21 cellular contexts compared by ENCODE assay signal in genomic region chr19:18996796-18997394, GRCh38. TPM values are rescaled to one million over a fixed set of nuclear protein-coding genes. Genes with fewer than 3 reads are reported as not detected.
A peak's percentile ranks its signal among the peaks of the same experiment; 100 is the strongest.
DNase-seq lines count a peak whose midpoint lies in the region; ATAC-seq, FAIRE-seq and TF ChIP-seq lines count a peak whose summit lies in the region.
"Had no signal": no experiment of that assay in that cellular context is flagged by ENCODE, and none has a peak within 500 bp of the region (broad histone marks: within the 10 kb centered on the region; RNA-seq: fewer than 3 reads in every experiment).

No MANE protein-coding gene starts in this region.

- H3K36me3 ChIP-seq in CD4-positive, CD25-positive, alpha-beta regulatory T cell (ENCODE audit: control insufficient read depth, insufficient read depth, low read length) = peaks cover 40% of the 10 kb centered on the region
- H3K36me3 ChIP-seq in H1 (ENCODE audit: control insufficient read depth in 2 of 4, insufficient read depth in 4 of 4, low read length in 3 of 4) (peaks cover 13 to 53% (median 30%) of the 10 kb centered on the region in 4 experiments), thyroid gland (peaks cover 32 to 41% of the 10 kb centered on the region in 2 donors)

- no peak overlapping the region for H3K4me3 Mint-ChIP-seq in CD4-positive, CD25-positive, alpha-beta regulatory T cell
- H3K4me3 Mint-ChIP-seq in HFFc6 (no peak overlapping the region), nephron progenitor cell (no peak overlapping the region)
- no peak overlapping the region for H3K4me3 Mint-ChIP-seq in activated naive CD8-positive, alpha-beta T cell treated with anti-CD3 and anti-CD28 coated beads, Interleukin-2, amount 50 U/mL, for 24 hours

- no peak overlapping the region for H2BK20ac ChIP-seq in H1 (ENCODE audit: low read length)

- ATAC-seq in CD4-positive, CD25-positive, alpha-beta regulatory T cell (ENCODE audit: low read depth in 2 of 2) = no peak
- ATAC-seq in activated naive CD8-positive, alpha-beta T cell treated with anti-CD3 and anti-CD28 coated beads, Interleukin-2, amount 50 U/mL, for 24 hours = no peak
- no peak for ATAC-seq in GM21529 (IDR thresholded peaks at IDR 0.05; ENCODE audit: unreplicated experiment)
- ATAC-seq: PC-3 had no signal

- no peak overlapping the region for H3K23ac ChIP-seq in H1 (ENCODE audit: insufficient read length)

- no peak overlapping the region for H2AFZ ChIP-seq in H1 (ENCODE audit: low read length)

- no peak for TF ChIP-seq EP300 in H1 (IDR thresholded peaks at IDR 0.05; ENCODE audit: borderline replicate concordance in 1 of 2, low read depth in 2 of 2, low read length in 2 of 2)

- no peak overlapping the region for H4K8ac ChIP-seq in H1 (ENCODE audit: extremely low read depth, insufficient read depth, low read length)

- no peak for TF ChIP-seq POLR2A in H1 (IDR thresholded peaks at IDR 0.05; ENCODE audit: control extremely low read depth in 1 of 2, low read depth in 2 of 2, low read length in 2 of 2)
- no peak for TF ChIP-seq POLR2A in thyroid gland (IDR thresholded peaks at IDR 0.05)

- no peaks in the 10 kb centered on the region for H3K9me3 ChIP-seq in CD4-positive, CD25-positive, alpha-beta regulatory T cell (ENCODE audit: control insufficient read depth in 2 of 2, low read length in 2 of 2)
- no peaks in the 10 kb centered on the region for H3K9me3 ChIP-seq in H1 (ENCODE audit: insufficient read depth in 2 of 2, low read depth in 1 of 2, low read length in 1 of 2)
- H3K9me3 ChIP-seq in thyroid gland = no peaks in the 10 kb centered on the region
- H3K9me3 ChIP-seq: Caco-2, SJCRH30 had no signal

- no peaks in the 10 kb centered on the region for H3K4me1 ChIP-seq in CD4-positive, CD25-positive, alpha-beta regulatory T cell (ENCODE audit: control insufficient read depth, insufficient read depth, low read length, poor library complexity, severe bottlenecking)
- H3K4me1 ChIP-seq in H1 (replicated peaks in 1 of 4; ENCODE audit: control insufficient read depth in 3 of 4, insufficient read depth in 4 of 4, low read length in 3 of 4) = peaks cover 0 to 7% (median 3%) of the 10 kb centered on the region in 4 experiments; a peak in 5 of 7 replicates
- H3K4me1 ChIP-seq in thyroid gland = peaks cover 0 to 4% of the 10 kb centered on the region in 2 donors
- H3K4me1 ChIP-seq: Caco-2 had no signal

- no peak overlapping the region for H2BK12ac ChIP-seq in H1 (ENCODE audit: low read depth, low read length)

- DNase-seq in CD4-positive, CD25-positive, alpha-beta regulatory T cell = no peak
- DNase-seq in HFFc6 (no peak), H1 (ENCODE audit: low read depth in 1 of 2, low spot score in 2 of 2) (no peak), nephron progenitor cell (no peak), thyroid gland (no peak)
- no peak for DNase-seq in activated T-cell treated with anti-CD3 and anti-CD28 coated beads, Interleukin-2, amount 50 U/mL, for 48 hours
- DNase-seq in activated naive CD8-positive, alpha-beta T cell treated with anti-CD3 and anti-CD28 coated beads, Interleukin-2, amount 50 U/mL, for 24 hours = no peak
- DNase-seq: Caco-2, DMS153, GDM1, KG1, MV-4-11, NCI-H1417, NCI-H187, NCI-H2107, NCI-H2227 treated with DMSO at 0.1 percent for 48 hours, NCI-H524, PC-3, SJCRH30 had no signal

- no peak overlapping the region for H3K4ac ChIP-seq in H1 (replicated peaks; ENCODE audit: insufficient read length, low read depth, low read length)

- POLR2A ChIA-PET in H1 (lab: Charles Lee; ENCODE audit: partially characterized antibody) = interaction anchor here (0.7 to 4.4 kb wide), 2 partner anchors 11 to 62 kb away, joined by 3 to 26 read pairs; no protein-coding TSS in a partner anchor

- WGBS in H1 (ENCODE audit: extremely low coverage in 1 of 2, insufficient coverage in 1 of 2, insufficient read length in 1 of 2, insufficient replicate concordance in 2 of 2, low coverage in 1 of 2, low lambda C conversion rate in 2 of 2, missing lambda C conversion rate in 1 of 2), 2 experiments = 82% methylated on average over 6 of the region's 6 CpGs; no CpG with 5 or more reads in 1 of the 2 experiments
- 76 to 87% methylated on average over 6 of the region's 6 CpGs for WGBS in thyroid gland, 2 donors

- H3K18ac ChIP-seq in H1 (ENCODE audit: extremely low read depth, low read length) = no peak overlapping the region

- H3K79me1 ChIP-seq in H1 (ENCODE audit: low read depth, low read length) = 0 out of 2 replicates have a peak, but pooled peaks cover 3% of the 10 kb centered on the region

- intact Hi-C loops in thyroid gland (cut with DNase I) = no loop called here

- no peak for FAIRE-seq in H1 (lab: Jason Lieb, UNC)

- H3K4me2 ChIP-seq in H1 (ENCODE audit: insufficient read depth in 1 of 2, low read depth in 2 of 2, low read length in 2 of 2) = no peak overlapping the region

- no peak for TF ChIP-seq RAD21 in H1 (IDR thresholded peaks at IDR 0.05 in 1 of 2, conservative IDR thresholded peaks at IDR 0.05 in 1 of 2; ENCODE audit: low read depth in 2 of 2, low read length in 2 of 2)

- TF ChIP-seq CTCF in HFFc6 (IDR thresholded peaks at IDR 0.05) = no peak
- no peak for TF ChIP-seq CTCF in H1 (IDR thresholded peaks at IDR 0.05; ENCODE audit: control extremely low read depth in 1 of 3, insufficient read depth in 1 of 3, low read depth in 1 of 3, low read length in 3 of 3)
- no peak for TF ChIP-seq CTCF in nephron progenitor cell (IDR thresholded peaks at IDR 0.05)
- TF ChIP-seq CTCF in thyroid gland (IDR thresholded peaks at IDR 0.05) = no peak

- H3K36me3 Mint-ChIP-seq in CD4-positive, CD25-positive, alpha-beta regulatory T cell = peaks cover 43% of the 10 kb centered on the region
- H3K36me3 Mint-ChIP-seq in HFFc6 (ENCODE audit: low read depth) (peaks cover 26% of the 10 kb centered on the region), nephron progenitor cell (ENCODE audit: low read depth) (peaks cover 69% of the 10 kb centered on the region)
- H3K36me3 Mint-ChIP-seq in activated naive CD8-positive, alpha-beta T cell treated with anti-CD3 and anti-CD28 coated beads, Interleukin-2, amount 50 U/mL, for 24 hours (ENCODE audit: low read depth) = peaks cover 42% of the 10 kb centered on the region

- H3K9ac ChIP-seq in H1 (replicated peaks in 1 of 4; ENCODE audit: extremely low read depth in 1 of 4, low read depth in 3 of 4, low read length in 3 of 4) = no peak overlapping the region

- peaks cover 11 to 24% of the 10 kb centered on the region in 2 experiments for H4K20me1 ChIP-seq in H1 (replicated peaks in 1 of 2; ENCODE audit: control insufficient read depth in 1 of 2, insufficient read depth in 2 of 2, low read length in 2 of 2)

- CTCF ChIA-PET in H1 (lab: Charles Lee; ENCODE audit: partially characterized antibody) = interaction anchor here (0.6 to 3.2 kb wide), 4 partner anchors 11 to 130 kb away, joined by 3 to 40 read pairs (median 4); partner anchors contain the start of genes COPE and DDX49

- H3K9me3 Mint-ChIP-seq in CD4-positive, CD25-positive, alpha-beta regulatory T cell = no peaks in the 10 kb centered on the region
- H3K9me3 Mint-ChIP-seq in HFFc6 (no peaks in the 10 kb centered on the region), nephron progenitor cell (no peaks in the 10 kb centered on the region)
- no peaks in the 10 kb centered on the region for H3K9me3 Mint-ChIP-seq in activated naive CD8-positive, alpha-beta T cell treated with anti-CD3 and anti-CD28 coated beads, Interleukin-2, amount 50 U/mL, for 24 hours

- no peak overlapping the region for H3K4me3 ChIP-seq in CD4-positive, CD25-positive, alpha-beta regulatory T cell (ENCODE audit: low read depth, low read length)
- no peak overlapping the region for H3K4me3 ChIP-seq in H1 (ENCODE audit: extremely low read depth in 1 of 4, insufficient read depth in 2 of 4, low read depth in 3 of 4, low read length in 4 of 4)
- no peak overlapping the region for H3K4me3 ChIP-seq in thyroid gland (replicated peaks in 1 of 3)
- H3K4me3 ChIP-seq: SJCRH30 had no signal

- no peak overlapping the region for H3K14ac ChIP-seq in H1 (ENCODE audit: insufficient read length)

- H3K27ac ChIP-seq in CD4-positive, CD25-positive, alpha-beta regulatory T cell (ENCODE audit: insufficient read depth, low read length, poor library complexity, severe bottlenecking) = no peak overlapping the region
- H3K27ac ChIP-seq in H1 (ENCODE audit: low read depth, low read length) (no peak overlapping the region), thyroid gland (peak overlapping the region in 1 of 3 donors; percentile 38)
- H3K27ac ChIP-seq: C4-2B, SJCRH30 had no signal

- H2BK15ac ChIP-seq in H1 (ENCODE audit: low read length) = no peak overlapping the region

- H3K56ac ChIP-seq in H1 (replicated peaks; ENCODE audit: insufficient read length, low read depth, low read length) = no peak overlapping the region

- H4K91ac ChIP-seq in H1 (replicated peaks; ENCODE audit: insufficient read length, low read length) = no peak overlapping the region

- no peak overlapping the region for H2AK5ac ChIP-seq in H1 (ENCODE audit: low read depth, low read length)

- no peaks in the 10 kb centered on the region for H3K27me3 ChIP-seq in CD4-positive, CD25-positive, alpha-beta regulatory T cell (ENCODE audit: control insufficient read depth, insufficient read depth, low read length)
- H3K27me3 ChIP-seq in H1 (replicated peaks in 1 of 4; ENCODE audit: control insufficient read depth in 3 of 4, extremely low read depth in 1 of 4, insufficient read depth in 3 of 4, low read length in 3 of 4) (no peaks in the 10 kb centered on the region), thyroid gland (no peaks in the 10 kb centered on the region)
- H3K27me3 ChIP-seq: SJCRH30 had no signal

- no peak overlapping the region for H2BK5ac ChIP-seq in H1 (ENCODE audit: low read depth, low read length)

- no peaks in the 10 kb centered on the region for H3K23me2 ChIP-seq in H1 (ENCODE audit: low read depth, low read length)

- no peak overlapping the region for H2BK120ac ChIP-seq in H1 (replicated peaks; ENCODE audit: low read depth, low read length)

- no peaks in the 10 kb centered on the region for H3K27me3 Mint-ChIP-seq in CD4-positive, CD25-positive, alpha-beta regulatory T cell
- H3K27me3 Mint-ChIP-seq in HFFc6 (ENCODE audit: insufficient read depth) = peaks cover 14% of the 10 kb centered on the region
- no peaks in the 10 kb centered on the region for H3K27me3 Mint-ChIP-seq in nephron progenitor cell (ENCODE audit: low read depth, poor library complexity)
- H3K27me3 Mint-ChIP-seq in activated naive CD8-positive, alpha-beta T cell treated with anti-CD3 and anti-CD28 coated beads, Interleukin-2, amount 50 U/mL, for 24 hours = no peaks in the 10 kb centered on the region

- H3K27ac Mint-ChIP-seq in CD4-positive, CD25-positive, alpha-beta regulatory T cell = peak overlapping the region in 2 of 3 donors; percentile 20 to 66
- H3K27ac Mint-ChIP-seq in HFFc6 (peak overlapping the region; percentile 56), nephron progenitor cell (peak overlapping the region; percentile 87)
- no peak overlapping the region for H3K27ac Mint-ChIP-seq in activated naive CD8-positive, alpha-beta T cell treated with anti-CD3 and anti-CD28 coated beads, Interleukin-2, amount 50 U/mL, for 24 hours

- no peaks in the 10 kb centered on the region for H3K79me2 ChIP-seq in H1 (ENCODE audit: control insufficient read depth in 1 of 2, insufficient read depth in 2 of 2, low read length in 2 of 2)

- H3K4me1 Mint-ChIP-seq in CD4-positive, CD25-positive, alpha-beta regulatory T cell = peaks cover 0 to 18% (median 12%) of the 10 kb centered on the region in 4 donors
- H3K4me1 Mint-ChIP-seq in HFFc6 (ENCODE audit: low read depth) = peaks cover 28% of the 10 kb centered on the region
- no peaks in the 10 kb centered on the region for H3K4me1 Mint-ChIP-seq in nephron progenitor cell
- H3K4me1 Mint-ChIP-seq in activated naive CD8-positive, alpha-beta T cell treated with anti-CD3 and anti-CD28 coated beads, Interleukin-2, amount 50 U/mL, for 24 hours = peaks cover 10% of the 10 kb centered on the region

- no peak overlapping the region for H4K5ac ChIP-seq in H1 (ENCODE audit: insufficient read length, low read depth, low read length)

RNA-seq across cellular contexts. Expression of gene SUGP2, which starts 36.4 kb away (rescaled TPM):
- 131 TPM for total RNA-seq in CD4-positive, CD25-positive, alpha-beta regulatory T cell
- polyA plus RNA-seq in CD4-positive, CD25-positive, alpha-beta regulatory T cell = 1 to 10 TPM; 6.2 to 9.7 (median 7.8) TPM
- total RNA-seq in HFFc6 (2021; fragmentation: NEBNext Ultra II Directional; extraction: Animal tissue kit (Norgen Biotek cat#: 25700)) = 10 to 100 TPM; 57.6 to 71.5 (median 61.8) TPM
- 106 and 114 TPM in 2 replicates for total RNA-seq in H1 (2021; fragmentation: NEBNext Ultra II Directional; extraction: Animal tissue kit (Norgen Biotek cat#: 25700))
- polyA plus RNA-seq in H1 (2011; rRNA removed) = 57.7 and 76.6 TPM in 2 replicates
- 111 TPM for polyA plus RNA-seq in H1 (2011; cell fraction: cytosol; rRNA removed)
- 292 TPM for polyA plus RNA-seq in H1 (2011; cell fraction: nucleus; rRNA removed)
- polyA plus RNA-seq in H1 (2012, experiment 1 of 2) = 78.9 to 101 TPM (median 93.9 TPM) in 4 replicates
- 16.4 TPM for polyA plus RNA-seq in H1 (2012, experiment 2 of 2)
- polyA plus RNA-seq in H1 (2013, experiment 1 of 2) = 104 TPM
- 87.0 TPM for polyA plus RNA-seq in H1 (2013, experiment 2 of 2)
- polyA minus RNA-seq in H1 (2011; rRNA and poly(A)+ RNA removed) = 45.0 and 55.2 TPM in 2 replicates
- polyA minus RNA-seq in H1 (2011; cell fraction: cytosol; rRNA and poly(A)+ RNA removed) = 33.8 TPM
- 74.1 TPM for polyA minus RNA-seq in H1 (2011; cell fraction: nucleus; rRNA and poly(A)+ RNA removed)
- total RNA-seq in thyroid gland = 10 to 100 TPM; 70.3 to 93.5 (median 82.2) TPM

RNA-seq across cellular contexts. Expression of gene ARMC6, which starts 36.5 kb away (rescaled TPM):
- total RNA-seq in CD4-positive, CD25-positive, alpha-beta regulatory T cell = 14.2 TPM
- 10 to 100 TPM; 23.7 to 36.5 (median 31.8) TPM for polyA plus RNA-seq in CD4-positive, CD25-positive, alpha-beta regulatory T cell
- 10 to 100 TPM; 30.2 to 41.7 (median 32.5) TPM for total RNA-seq in HFFc6 (2021; fragmentation: NEBNext Ultra II Directional; extraction: Animal tissue kit (Norgen Biotek cat#: 25700))
- total RNA-seq in H1 (2021; fragmentation: NEBNext Ultra II Directional; extraction: Animal tissue kit (Norgen Biotek cat#: 25700)) = 68.3 and 73.7 TPM in 2 replicates
- polyA plus RNA-seq in H1 (2011; rRNA removed) = 67.1 and 87.0 TPM in 2 replicates
- polyA plus RNA-seq in H1 (2011; cell fraction: cytosol; rRNA removed) = 81.6 TPM
- 85.0 TPM for polyA plus RNA-seq in H1 (2011; cell fraction: nucleus; rRNA removed)
- polyA plus RNA-seq in H1 (2012, experiment 1 of 2) = 64.7 to 67.4 TPM (median 66.0 TPM) in 4 replicates
- 71.8 TPM for polyA plus RNA-seq in H1 (2012, experiment 2 of 2)
- 29.2 TPM for polyA plus RNA-seq in H1 (2013, experiment 1 of 2)
- polyA plus RNA-seq in H1 (2013, experiment 2 of 2) = 30.1 TPM
- polyA minus RNA-seq in H1 (2011; rRNA and poly(A)+ RNA removed) = 70.4 and 79.2 TPM in 2 replicates
- polyA minus RNA-seq in H1 (2011; cell fraction: cytosol; rRNA and poly(A)+ RNA removed) = 56.6 TPM
- 44.6 TPM for polyA minus RNA-seq in H1 (2011; cell fraction: nucleus; rRNA and poly(A)+ RNA removed)
- 10 to 100 TPM; 33.1 to 60.0 (median 46.1) TPM for total RNA-seq in thyroid gland

RNA-seq across cellular contexts. Expression of gene HOMER3, which starts 55.9 kb away (rescaled TPM):
- 3.6 TPM for total RNA-seq in CD4-positive, CD25-positive, alpha-beta regulatory T cell
- polyA plus RNA-seq in CD4-positive, CD25-positive, alpha-beta regulatory T cell = 1 to 10 TPM; 2.8 to 3.9 (median 3.3) TPM
- 10 to 100 TPM; 68.1 to 89.1 (median 77.9) TPM for total RNA-seq in HFFc6 (2021; fragmentation: NEBNext Ultra II Directional; extraction: Animal tissue kit (Norgen Biotek cat#: 25700))
- 28.3 and 33.2 TPM in 2 replicates for total RNA-seq in H1 (2021; fragmentation: NEBNext Ultra II Directional; extraction: Animal tissue kit (Norgen Biotek cat#: 25700))
- 41.6 and 53.5 TPM in 2 replicates for polyA plus RNA-seq in H1 (2011; rRNA removed)
- polyA plus RNA-seq in H1 (2011; cell fraction: cytosol; rRNA removed) = 64.3 TPM
- 96.7 TPM for polyA plus RNA-seq in H1 (2011; cell fraction: nucleus; rRNA removed)
- 26.7 to 59.8 TPM (median 48.4 TPM) in 4 replicates for polyA plus RNA-seq in H1 (2012, experiment 1 of 2)
- 31.8 TPM for polyA plus RNA-seq in H1 (2012, experiment 2 of 2)
- polyA plus RNA-seq in H1 (2013, experiment 1 of 2) = 29.3 TPM
- polyA plus RNA-seq in H1 (2013, experiment 2 of 2) = 28.1 TPM
- polyA minus RNA-seq in H1 (2011; rRNA and poly(A)+ RNA removed) = 22.4 and 25.3 TPM in 2 replicates
- polyA minus RNA-seq in H1 (2011; cell fraction: cytosol; rRNA and poly(A)+ RNA removed) = 13.9 TPM
- polyA minus RNA-seq in H1 (2011; cell fraction: nucleus; rRNA and poly(A)+ RNA removed) = 33.3 TPM
- total RNA-seq in thyroid gland = 100 to 1,000 TPM in 1 of 4 donors, 10 to 100 TPM in 3; 55.6 to 169 (median 63.4) TPM
